22 cellular contexts compared by ENCODE assay signal in genomic region chr4:154959756-154960155, GRCh38.
"Had no signal": no experiment of that assay in that cellular context is flagged by ENCODE, and none has a peak within 500 bp of the region (broad histone marks: within the 10 kb centered on the region; RNA-seq: fewer than 3 reads in every experiment).

No MANE protein-coding gene starts in this region.

- ATAC-seq: effector memory CD8-positive, alpha-beta T cell; esophagus mucosa; foreskin keratinocyte; gastrocnemius medialis; gastroesophageal sphincter had no signal

- H3K27me3 Mint-ChIP-seq: dendritic cell treated with granulocyte-macrophage colony-stimulating factor and Interleukin-4, amounts not matched to agents 40 ng/mL and 50 ng/mL, for 4 days; effector memory CD8-positive, alpha-beta T cell had no signal

- H3K27me3 ChIP-seq: colonic mucosa, dorsolateral prefrontal cortex, esophagus muscularis mucosa, foreskin keratinocyte, gastrocnemius medialis, gastroesophageal sphincter, heart right ventricle had no signal

- H3K36me3 ChIP-seq: colonic mucosa, esophagus muscularis mucosa, esophagus squamous epithelium, gastrocnemius medialis, gastroesophageal sphincter, heart right ventricle had no signal

- H3K4me3 Mint-ChIP-seq: dendritic cell treated with granulocyte-macrophage colony-stimulating factor and Interleukin-4, amounts not matched to agents 40 ng/mL and 50 ng/mL, for 4 days; effector memory CD8-positive, alpha-beta T cell; endodermal cell had no signal

- H3K27ac Mint-ChIP-seq: dendritic cell treated with granulocyte-macrophage colony-stimulating factor and Interleukin-4, amounts not matched to agents 40 ng/mL and 50 ng/mL, for 4 days; effector memory CD8-positive, alpha-beta T cell; endodermal cell had no signal

- H3K4me3 ChIP-seq: colonic mucosa, coronary artery, dorsolateral prefrontal cortex, esophagus muscularis mucosa, esophagus squamous epithelium, gastrocnemius medialis, gastroesophageal sphincter, heart right ventricle had no signal

- H3K4me1 ChIP-seq: colonic mucosa, foreskin keratinocyte, gastrocnemius medialis had no signal

- H3K9me3 ChIP-seq: colonic mucosa, esophagus muscularis mucosa, esophagus squamous epithelium, gastrocnemius medialis, gastroesophageal sphincter had no signal

- DNase-seq: cortex of kidney; dermis blood vessel endothelial cell; effector CD4-positive, alpha-beta T cell; effector CD8-positive, alpha-beta T cell; effector memory CD4-positive, alpha-beta T cell; effector memory CD8-positive, alpha-beta T cell; endodermal cell; erythroblast; esophagus squamous epithelium; foreskin keratinocyte; foreskin melanocyte; gastrocnemius medialis; glutamatergic neuron had no signal

- H3K27ac ChIP-seq: colonic mucosa, coronary artery, dorsolateral prefrontal cortex, epithelial cell of prostate, esophagus muscularis mucosa, esophagus squamous epithelium, foreskin keratinocyte, gastrocnemius medialis, gastroesophageal sphincter had no signal
